8 cellular contexts compared by ENCODE assay signal in genomic region chr5:100706796-100707195, GRCh38.
A peak's percentile ranks its signal among the peaks of the same experiment; 100 is the strongest.
DNase-seq lines count a peak whose midpoint lies in the region; ATAC-seq, FAIRE-seq and TF ChIP-seq lines count a peak whose summit lies in the region.

No MANE protein-coding gene starts in this region.

- H3K27ac ChIP-seq in K562 (ENCODE audit: extremely low read depth, low read depth, low read length), result no peak overlapping the region

- H3K9ac ChIP-seq in K562 (ENCODE audit: insufficient read depth in 1 of 2, low read depth in 2 of 2, low read length in 2 of 2), result no peak overlapping the region

- peak overlapping the region; percentile 67 to 79 for H3K27ac Mint-ChIP-seq in natural killer cell treated with Interleukin-12 subunit alpha and Interleukin-12 subunit beta and Interleukin-15 and Interleukin-18, amount 100 ng/mL, for 72 hours

- peaks cover 10% of the 10 kb centered on the region for H3K9me3 Mint-ChIP-seq in natural killer cell treated with Interleukin-12 subunit alpha and Interleukin-12 subunit beta and Interleukin-15 and Interleukin-18, amount 100 ng/mL, for 72 hours

- no peak for TF ChIP-seq RAD21 in K562 (CRISPR knock-in tag; conservative IDR thresholded peaks at IDR 0.05 in 1 of 2, IDR thresholded peaks at IDR 0.05 in 1 of 2)

- H3K4me1 ChIP-seq in K562 (replicated peaks in 1 of 2; ENCODE audit: control insufficient read depth in 2 of 2, insufficient read depth in 2 of 2, low read length in 2 of 2), result no peaks in the 10 kb centered on the region

- no peaks in the 10 kb centered on the region for H3K79me2 ChIP-seq in K562 (ENCODE audit: control insufficient read depth, insufficient read depth, low read length)

- no peak for TF ChIP-seq CTCF in K562 (IDR thresholded peaks at IDR 0.05 in 2 of 3, conservative IDR thresholded peaks at IDR 0.05 in 1 of 3; ENCODE audit: insufficient read depth in 2 of 3, low read depth in 1 of 3, low read length in 3 of 3)

- DNase-seq in GM18507 (ENCODE audit: extremely low spot score, insufficient read length, low read depth) (no peak), K562 (ENCODE audit: extremely low read depth in 1 of 4, low spot score in 3 of 4) (no peak), NCI-H2029 treated with DMSO at 0.1 percent for 48 hours (lab: John Stamatoyannopoulos, UW) (no peak), posterior vena cava (ENCODE audit: low spot score) (no peak), NCI-H128 (lab: John Stamatoyannopoulos, UW; ENCODE audit: unreplicated experiment) (no peak), NCI-H2081 (lab: John Stamatoyannopoulos, UW) (no peak)
- peak; percentile 10 for DNase-seq in Jurkat, Clone E6-1 (ENCODE audit: low read depth, low spot score)
- DNase-seq in natural killer cell treated with Interleukin-12 subunit alpha and Interleukin-12 subunit beta and Interleukin-15 and Interleukin-18, amount 100 ng/mL, for 72 hours (ENCODE audit: low spot score), result no peak

- intact Hi-C loops in K562 (cut with micrococcal nuclease), result no loop called here
- intact Hi-C loops in posterior vena cava (cut with DNase I), result no loop called here

- no peaks in the 10 kb centered on the region for H3K9me3 ChIP-seq in K562 (replicated peaks; ENCODE audit: control insufficient read depth, insufficient read depth, low read depth, low read length)

- peaks cover 5 to 6% of the 10 kb centered on the region in 2 donors for H3K27me3 Mint-ChIP-seq in natural killer cell treated with Interleukin-12 subunit alpha and Interleukin-12 subunit beta and Interleukin-15 and Interleukin-18, amount 100 ng/mL, for 72 hours

- no peak for TF ChIP-seq POLR2A in K562 (conservative IDR thresholded peaks at IDR 0.05)

- H2AFZ ChIP-seq in K562 (ENCODE audit: low read depth, low read length), result no peak overlapping the region

- H3K4me3 Mint-ChIP-seq in natural killer cell treated with Interleukin-12 subunit alpha and Interleukin-12 subunit beta and Interleukin-15 and Interleukin-18, amount 100 ng/mL, for 72 hours, result peak overlapping the region; percentile 0

- POLR2A ChIA-PET in K562 (lab: Yijun Ruan, JAX), result no interaction called here

- no TSS peak for BruUV-seq in K562 (replicated peaks; lab: Mats Ljungman, UMichigan)

- H4K20me1 ChIP-seq in K562 (replicated peaks; ENCODE audit: control insufficient read depth, insufficient read depth, low read length), result no peaks in the 10 kb centered on the region

- 0% methylated on average over 1 of the region's 1 CpG for WGBS in K562 (ENCODE audit: insufficient coverage, low coverage, missing lambda C conversion rate)

- CTCF ChIA-PET in K562 (lab: Yijun Ruan, JAX; ENCODE audit: low intra/inter-chr PET ratio), result no interaction called here

- H3K36me3 Mint-ChIP-seq in natural killer cell treated with Interleukin-12 subunit alpha and Interleukin-12 subunit beta and Interleukin-15 and Interleukin-18, amount 100 ng/mL, for 72 hours, result peaks cover 5% of the 10 kb centered on the region

- TF ChIP-seq EP300 in K562 (IDR thresholded peaks at IDR 0.05; ENCODE audit: low read length), result no peak

- no peaks in the 10 kb centered on the region for H3K36me3 ChIP-seq in K562 (ENCODE audit: control insufficient read depth, insufficient read depth, low read length)

- no peak overlapping the region for H3K4me3 ChIP-seq in Jurkat, Clone E6-1 (ENCODE audit: low read length)
- no peak overlapping the region for H3K4me3 ChIP-seq in K562

- no peak for ATAC-seq in K562
- peak; percentile 54 to 67 for ATAC-seq in natural killer cell treated with Interleukin-12 subunit alpha and Interleukin-12 subunit beta and Interleukin-15 and Interleukin-18, amount 100 ng/mL, for 72 hours

- no peaks in the 10 kb centered on the region for H3K9me1 ChIP-seq in K562 (ENCODE audit: control insufficient read depth, insufficient read depth, low read length)

- FAIRE-seq in GM18507 (lab: Jason Lieb, UNC), result peak; percentile 70
- no peak for FAIRE-seq in K562 (lab: Jason Lieb, UNC)

- H3K4me2 ChIP-seq in K562 (ENCODE audit: insufficient read depth, low read length), result no peak overlapping the region

- peaks cover 6 to 15% of the 10 kb centered on the region in 2 donors for H3K4me1 Mint-ChIP-seq in natural killer cell treated with Interleukin-12 subunit alpha and Interleukin-12 subunit beta and Interleukin-15 and Interleukin-18, amount 100 ng/mL, for 72 hours (ENCODE audit: low read depth in 2 of 2)

- in situ Hi-C loops in K562 (cut with MboI), result no loop called here

- H3K27me3 ChIP-seq in K562 (ENCODE audit: control insufficient read depth in 2 of 2, insufficient read depth in 2 of 2, low read length in 2 of 2), result no peaks in the 10 kb centered on the region

TF ChIP-seq in K562, 482 proteins besides CTCF, POLR2A, EP300 and RAD21:
- TF ChIP-seq CEBPG (CRISPR knock-in tag; IDR thresholded peaks at IDR 0.05) (no peak), CEBPG (tag; conservative IDR thresholded peaks at IDR 0.05 in 1 of 2, IDR thresholded peaks at IDR 0.05 in 1 of 2) (0 out of 4 replicates have a peak, but pooled peaks of 1 of the 2 experiments have one; percentile 15), CREB1 (IDR thresholded peaks at IDR 0.05) (no peak), CREB1 (CRISPR knock-in tag; IDR thresholded peaks at IDR 0.05) (no peak), RBM15 (IDR thresholded peaks at IDR 0.05; ENCODE audit: insufficient read depth, low read length) (no peak), CEBPB (tag; IDR thresholded peaks at IDR 0.05) (peak; percentile 76), ZBTB49 (CRISPR knock-in tag; IDR thresholded peaks at IDR 0.05; ENCODE audit: borderline replicate concordance) (no peak)
TF ChIP-seq in K562: peak in this region for 2.
